Comparison of ENCODE assay signal across 18 cellular contexts in the genomic region with DNA sequence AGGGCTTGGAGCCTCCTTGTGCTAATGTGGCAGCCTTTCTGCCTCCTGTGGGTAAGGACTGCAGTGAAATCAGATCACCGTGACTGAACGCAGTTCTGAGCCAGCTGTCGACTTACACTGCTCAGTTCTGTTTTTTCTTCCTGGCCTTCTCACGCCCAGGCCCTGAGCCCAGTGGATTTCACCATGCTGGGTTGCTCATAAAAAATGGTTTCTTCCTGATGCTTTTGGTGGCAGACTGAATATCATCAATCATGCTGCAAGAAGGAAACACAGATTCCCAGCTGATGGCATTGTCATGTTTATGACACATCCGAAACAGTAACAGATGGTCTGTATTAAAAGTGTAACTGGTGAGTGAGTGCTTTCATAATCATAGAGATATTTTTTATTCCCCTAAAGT.
DNase-seq lines count a peak whose midpoint lies in the region; ATAC-seq, FAIRE-seq and TF ChIP-seq lines count a peak whose summit lies in the region.
"Had no signal": no experiment of that assay in that cellular context is flagged by ENCODE, and none has a peak within 500 bp of the region (broad histone marks: within the 10 kb centered on the region; RNA-seq: fewer than 3 reads in every experiment).

No MANE protein-coding gene starts in this region.

- no peaks in the 10 kb centered on the region for H3K36me3 Mint-ChIP-seq in astrocyte (ENCODE audit: low read depth, unreplicated experiment)

- H3K27ac Mint-ChIP-seq in astrocyte (ENCODE audit: unreplicated experiment): no peak overlapping the region
- H3K27ac Mint-ChIP-seq: activated B cell treated with CpG ODN at 0.5 μM for 24 hours; dendritic cell treated with granulocyte-macrophage colony-stimulating factor and Interleukin-4, amounts not matched to agents 40 ng/mL and 50 ng/mL, for 4 days; T-helper 1 cell treated with Interleukin-12 subunit alpha and Interleukin-12 subunit beta and Interleukin-4 antibody, amounts not matched to agents 30 μg/mL and 1 μg/mL, for 36 hours; type B pancreatic cell had no signal

- H3K9ac ChIP-seq in astrocyte (ENCODE audit: low read length) (no peak overlapping the region), kidney (ENCODE audit: low read length in 2 of 2) (no peak overlapping the region)
- H3K9ac ChIP-seq: KMS-11 had no signal

- TF ChIP-seq CTCF in astrocyte (IDR thresholded peaks at IDR 0.05; ENCODE audit: insufficient read depth, low read depth, low read length) (no peak), kidney (IDR thresholded peaks at IDR 0.05; ENCODE audit: borderline replicate concordance, extremely low read depth, insufficient read depth) (no peak), tibial artery (IDR thresholded peaks at IDR 0.05) (no peak)

- no peaks in the 10 kb centered on the region for H3K4me1 Mint-ChIP-seq in astrocyte (ENCODE audit: low read depth, unreplicated experiment)
- H3K4me1 Mint-ChIP-seq: activated B cell treated with CpG ODN at 0.5 μM for 24 hours had no signal

- ATAC-seq in GM18870 (IDR thresholded peaks at IDR 0.05; ENCODE audit: unreplicated experiment): no peak
- ATAC-seq in HG02870 (IDR thresholded peaks at IDR 0.05; ENCODE audit: unreplicated experiment): no peak

- peak; percentile 67 for DNase-seq in MV-4-11 (lab: John Stamatoyannopoulos, UW)
- peak; percentile 20 for DNase-seq in astrocyte (ENCODE audit: low read depth)
- DNase-seq in kidney: peak; percentile 74
- DNase-seq in tibial artery: peak; percentile 64 to 75
- DNase-seq in NCI-H1092 treated with DMSO at 0.1 percent for 48 hours (lab: John Stamatoyannopoulos, UW): no peak
- DNase-seq in UCSD-AML1 (lab: John Stamatoyannopoulos, UW; ENCODE audit: unreplicated experiment): no peak
- DNase-seq: activated B cell treated with CpG ODN at 0.5 μM for 24 hours; activated effector memory CD4-positive, alpha-beta T cell treated with Interleukin-2 at 50 U/mL for 16 hours; amniotic stem cell; heart right ventricle had no signal

- H3K4me3 ChIP-seq in astrocyte (ENCODE audit: insufficient read depth, low read depth, low read length) (no peak overlapping the region), kidney (ENCODE audit: low read length in 2 of 2) (no peak overlapping the region), tibial artery (no peak overlapping the region)
- H3K4me3 ChIP-seq: heart right ventricle, skin epidermis had no signal

- H3K9me3 Mint-ChIP-seq in astrocyte (ENCODE audit: unreplicated experiment): peaks cover 10% of the 10 kb centered on the region

- H3K4me3 Mint-ChIP-seq in astrocyte (ENCODE audit: unreplicated experiment): no peak overlapping the region
- H3K4me3 Mint-ChIP-seq: activated B cell treated with CpG ODN at 0.5 μM for 24 hours; dendritic cell treated with granulocyte-macrophage colony-stimulating factor and Interleukin-4, amounts not matched to agents 40 ng/mL and 50 ng/mL, for 4 days; T-helper 1 cell treated with Interleukin-12 subunit alpha and Interleukin-12 subunit beta and Interleukin-4 antibody, amounts not matched to agents 30 μg/mL and 1 μg/mL, for 36 hours; type B pancreatic cell had no signal

- H3K27ac ChIP-seq in astrocyte (ENCODE audit: low read depth, low read length) (no peak overlapping the region), kidney (ENCODE audit: low read depth in 2 of 2, low read length in 2 of 2) (no peak overlapping the region), tibial artery (peak overlapping the region in 1 of 2 donors; percentile 40)
- H3K27ac ChIP-seq: heart right ventricle, KMS-11 had no signal

- no peaks in the 10 kb centered on the region for H3K27me3 Mint-ChIP-seq in astrocyte (ENCODE audit: low read depth, unreplicated experiment)
- H3K27me3 Mint-ChIP-seq: activated B cell treated with CpG ODN at 0.5 μM for 24 hours; dendritic cell treated with granulocyte-macrophage colony-stimulating factor and Interleukin-4, amounts not matched to agents 40 ng/mL and 50 ng/mL, for 4 days; type B pancreatic cell had no signal

- intact Hi-C loops in kidney (cut with DNase I): no loop called here
- intact Hi-C loops in tibial artery (cut with DNase I; ENCODE audit: low total_unique reads): no loop called here

- H3K36me3 ChIP-seq in astrocyte (ENCODE audit: insufficient read depth, low read length): no peaks in the 10 kb centered on the region
- no peaks in the 10 kb centered on the region for H3K36me3 ChIP-seq in kidney (ENCODE audit: control insufficient read depth in 1 of 2, insufficient read depth in 2 of 2, low read length in 2 of 2)
- no peaks in the 10 kb centered on the region for H3K36me3 ChIP-seq in tibial artery
- H3K36me3 ChIP-seq: heart right ventricle had no signal

- H3K79me2 ChIP-seq in astrocyte (ENCODE audit: insufficient read depth, low read length): no peaks in the 10 kb centered on the region

- no peak overlapping the region for H3K4me2 ChIP-seq in astrocyte (ENCODE audit: low read length)
- H3K4me2 ChIP-seq: KMS-11 had no signal

- H3K9me3 ChIP-seq in astrocyte (ENCODE audit: insufficient read depth, low read depth, low read length): peaks cover 5% of the 10 kb centered on the region
- peaks cover 0 to 6% of the 10 kb centered on the region in 2 donors for H3K9me3 ChIP-seq in kidney (ENCODE audit: control insufficient read depth in 1 of 2, low read length in 2 of 2)
- peaks cover 0 to 4% (median 0%) of the 10 kb centered on the region in 3 donors for H3K9me3 ChIP-seq in tibial artery

- H4K20me1 ChIP-seq in astrocyte (ENCODE audit: insufficient read depth, low read length): no peaks in the 10 kb centered on the region

- no peaks in the 10 kb centered on the region for H3K27me3 ChIP-seq in astrocyte (ENCODE audit: insufficient read depth, low read length)
- H3K27me3 ChIP-seq in tibial artery: no peaks in the 10 kb centered on the region
- H3K27me3 ChIP-seq: heart right ventricle had no signal

- H2AFZ ChIP-seq in astrocyte (ENCODE audit: low read depth, low read length): no peak overlapping the region

- FAIRE-seq in astrocyte (lab: Jason Lieb, UNC): no peak
- FAIRE-seq in kidney (lab: Jason Lieb, UNC): no peak
- FAIRE-seq: islet of Langerhans had no signal

- H3K4me1 ChIP-seq in astrocyte (ENCODE audit: insufficient read depth, low read length): no peaks in the 10 kb centered on the region
- no peaks in the 10 kb centered on the region for H3K4me1 ChIP-seq in kidney (ENCODE audit: control insufficient read depth in 1 of 2, insufficient read depth in 1 of 2, low read depth in 1 of 2, low read length in 2 of 2)
- peaks cover 0 to 6% (median 0%) of the 10 kb centered on the region in 4 donors for H3K4me1 ChIP-seq in tibial artery
- H3K4me1 ChIP-seq: heart right ventricle had no signal

Comparison
In these comparisons a context has a peak if more than half of its experiments do, and no peak if none do; other contexts are left out.
1. DNase-seq: peak in MV-4-11 (single experiment), astrocyte (single experiment), kidney (single experiment) and tibial artery (2 of 2); none in NCI-H1092 treated with DMSO at 0.1 percent for 48 hours (single experiment) and UCSD-AML1 (single experiment).